In genomic region chr2:216620806-216621205, GRCh38 we compare ENCODE assay signal across 17 cellular contexts. TPM values are rescaled to one million over a fixed set of nuclear protein-coding genes. Genes with fewer than 3 reads are reported as not detected.
DNase-seq lines count a peak whose midpoint lies in the region; ATAC-seq and TF ChIP-seq lines count a peak whose summit lies in the region.
"Had no signal": no experiment of that assay in that cellular context is flagged by ENCODE, and none has a peak within 500 bp of the region (broad histone marks: within the 10 kb centered on the region; RNA-seq: fewer than 3 reads in every experiment).

No MANE protein-coding gene starts in this region.

- DNase-seq in NCI-H2171 treated with DMSO at 0.1 percent for 48 hours (lab: John Stamatoyannopoulos, UW) (peak; percentile 47), NCI-H2171 (lab: John Stamatoyannopoulos, UW) (no peak), left ventricle myocardium superior (peak; percentile 43), stomach (no peak), DMS53 (lab: John Stamatoyannopoulos, UW) (no peak), AG08396 (ENCODE audit: low spot score) (no peak)
- DNase-seq: activated CD8-positive, alpha-beta T cell treated with anti-CD3 and anti-CD28 coated beads, Interleukin-2, amount 10 ng/mL, durations not matched to agents 7 days and 5 days; activated effector memory CD4-positive, alpha-beta T cell treated with Interleukin-2 at 50 U/mL for 16 hours; effector CD8-positive, alpha-beta T cell; HFFc6; kidney glomerular epithelial cell; naive thymus-derived CD4-positive, alpha-beta T cell; NK-92 treated with Interleukin-12 subunit alpha and Interleukin-12 subunit beta, amount 100 ng/mL, for 24 hours; SIG-M5; small intestine had no signal

- TF ChIP-seq POLR2A in stomach (IDR thresholded peaks at IDR 0.05) = no peak

- 54 to 76% (median 67%) methylated on average over 11 of the region's 11 CpGs for WGBS in stomach, 5 donors

- H3K27me3 ChIP-seq in stomach = no peaks in the 10 kb centered on the region

- H3K36me3 ChIP-seq in stomach = no peaks in the 10 kb centered on the region

- ATAC-seq in left ventricle myocardium superior (peak; percentile 56), GM19452 (IDR thresholded peaks at IDR 0.05; ENCODE audit: unreplicated experiment) (no peak)
- ATAC-seq: activated CD8-positive, alpha-beta T cell treated with anti-CD3 and anti-CD28 coated beads, Interleukin-2, amount 10 ng/mL, durations not matched to agents 7 days and 5 days; naive thymus-derived CD4-positive, alpha-beta T cell had no signal

- TF ChIP-seq CTCF in VCaP (conservative IDR thresholded peaks at IDR 0.05) (no peak), stomach (IDR thresholded peaks at IDR 0.05) (no peak)

- intact Hi-C loops in left ventricle myocardium superior (cut with micrococcal nuclease) (no loop called here), stomach (cut with DNase I; ENCODE audit: low total_unique reads) (no loop called here)

- H3K4me3 ChIP-seq in stomach = no peak overlapping the region

- TF ChIP-seq EP300 in stomach (IDR thresholded peaks at IDR 0.05) = no peak

- H3K9me3 ChIP-seq in stomach = no peaks in the 10 kb centered on the region

- H3K27ac ChIP-seq in VCaP (peak overlapping the region; percentile 94), stomach (peak overlapping the region in 4 of 5 donors; percentile 1 to 36 (median 17))

- peaks cover 22 to 37% (median 28%) of the 10 kb centered on the region in 4 donors for H3K4me1 ChIP-seq in stomach

RNA-seq across cellular contexts. Expression of gene IGFBP2, which starts 12.4 kb away (rescaled TPM):
- total RNA-seq in left ventricle myocardium superior (50.7 TPM), stomach (100 to 1,000 TPM; 180 to 636 (median 529) TPM)
- 100 to 1,000 TPM; 106 to 285 (median 238) TPM for polyA plus RNA-seq in stomach

Comparison
In these comparisons a context has a peak if more than half of its experiments do, and no peak if none do; other contexts are left out.
1. DNase-seq: peak in NCI-H2171 treated with DMSO at 0.1 percent for 48 hours (single experiment) and left ventricle myocardium superior (single experiment); none in NCI-H2171 (single experiment), stomach (single experiment), DMS53 (single experiment) and AG08396 (single experiment).